In genomic region chr9:708556-709432, GRCh38 we compare ENCODE assay signal across 9 cellular contexts.
A peak's percentile ranks its signal among the peaks of the same experiment; 100 is the strongest.
DNase-seq lines count a peak whose midpoint lies in the region; ATAC-seq and TF ChIP-seq lines count a peak whose summit lies in the region.
"Had no signal": no experiment of that assay in that cellular context is flagged by ENCODE, and none has a peak within 500 bp of the region (broad histone marks: within the 10 kb centered on the region; RNA-seq: fewer than 3 reads in every experiment).

No MANE protein-coding gene starts in this region.

- H3K4me1 ChIP-seq in lung (ENCODE audit: control insufficient read depth in 2 of 2, insufficient read depth in 2 of 2, low read length in 2 of 2) (peaks cover 3 to 16% of the 10 kb centered on the region in 2 donors), transverse colon (peaks cover 0 to 47% (median 14%) of the 10 kb centered on the region in 4 donors)

- H3K9me3 ChIP-seq in lung (ENCODE audit: control insufficient read depth in 2 of 2, insufficient read depth in 1 of 2, low read length in 1 of 2) (peaks cover 0 to 1% of the 10 kb centered on the region in 2 donors), transverse colon (no peaks in the 10 kb centered on the region)

- TF ChIP-seq POLR2A in transverse colon (IDR thresholded peaks at IDR 0.05) = no peak

- TF ChIP-seq EP300 in transverse colon (IDR thresholded peaks at IDR 0.05; ENCODE audit: low read depth) = no peak

- TF ChIP-seq CTCF in choroid plexus epithelial cell (conservative IDR thresholded peaks at IDR 0.05; ENCODE audit: low read depth, low read length) (no peak), lung (IDR thresholded peaks at IDR 0.05; ENCODE audit: control extremely low read depth, extremely low read depth) (no peak), transverse colon (IDR thresholded peaks at IDR 0.05) (no peak)

- H3K4me3 ChIP-seq in choroid plexus epithelial cell (ENCODE audit: low read depth, low read length) (peak overlapping the region; percentile 42), lung (no peak overlapping the region), transverse colon (peak overlapping the region in 3 of 4 donors; percentile 5 to 24 (median 11))

- ATAC-seq in lung (ENCODE audit: insufficient read depth, low FRiP score) = no peak
- ATAC-seq: sciatic nerve had no signal

- H3K27ac ChIP-seq in lung (ENCODE audit: low read depth in 1 of 2, low read length in 1 of 2) (peak overlapping the region; percentile 73 to 88), transverse colon (peak overlapping the region; percentile 64 to 82 (median 66))

- no peaks in the 10 kb centered on the region for H3K27me3 ChIP-seq in lung (ENCODE audit: control insufficient read depth, insufficient read depth)
- no peaks in the 10 kb centered on the region for H3K27me3 ChIP-seq in transverse colon

- intact Hi-C loops in transverse colon (cut with DNase I; ENCODE audit: low total_unique reads) = no loop called here

- 36 to 39% methylated on average over 9 of the region's 9 CpGs for WGBS in lung, 2 donors
- 58 to 62% methylated on average over 8 to 9 of the region's 9 CpGs for WGBS in transverse colon (ENCODE audit: low coverage in 1 of 2), 2 donors

- in situ Hi-C loops in transverse colon (cut with MboI; ENCODE audit: low pct_ligation_motif_present in 1 of 4, low pct_unique_long_range_greater_than_20kb in 1 of 4, low sequenced_read_pairs in 3 of 4) = no loop called here

- H3K36me3 ChIP-seq in lung (ENCODE audit: control insufficient read depth in 2 of 2, insufficient read depth in 2 of 2, low read length in 2 of 2) (peaks cover 3 to 21% of the 10 kb centered on the region in 2 donors), transverse colon (peaks cover 0 to 10% (median 4%) of the 10 kb centered on the region in 4 donors)

- DNase-seq in NOMO-1 treated with DMSO at 0.1 percent for 48 hours (lab: John Stamatoyannopoulos, UW; ENCODE audit: unreplicated experiment) (peak; percentile 8), NOMO-1 treated with dmso at 0.1 percent for 144 hours (lab: John Stamatoyannopoulos, UW; ENCODE audit: unreplicated experiment) (no peak), choroid plexus epithelial cell (ENCODE audit: low read depth) (no peak), lung (ENCODE audit: low spot score) (no peak), transverse colon (no peak), NCI-H2081 (lab: John Stamatoyannopoulos, UW) (no peak), NCI-H1105 (lab: John Stamatoyannopoulos, UW) (no peak), NCI-H345 treated with DMSO at 0.1 percent for 48 hours (lab: John Stamatoyannopoulos, UW; ENCODE audit: unreplicated experiment) (no peak)
